Comparison of ENCODE assay signal across 8 cellular contexts in the genomic region with DNA sequence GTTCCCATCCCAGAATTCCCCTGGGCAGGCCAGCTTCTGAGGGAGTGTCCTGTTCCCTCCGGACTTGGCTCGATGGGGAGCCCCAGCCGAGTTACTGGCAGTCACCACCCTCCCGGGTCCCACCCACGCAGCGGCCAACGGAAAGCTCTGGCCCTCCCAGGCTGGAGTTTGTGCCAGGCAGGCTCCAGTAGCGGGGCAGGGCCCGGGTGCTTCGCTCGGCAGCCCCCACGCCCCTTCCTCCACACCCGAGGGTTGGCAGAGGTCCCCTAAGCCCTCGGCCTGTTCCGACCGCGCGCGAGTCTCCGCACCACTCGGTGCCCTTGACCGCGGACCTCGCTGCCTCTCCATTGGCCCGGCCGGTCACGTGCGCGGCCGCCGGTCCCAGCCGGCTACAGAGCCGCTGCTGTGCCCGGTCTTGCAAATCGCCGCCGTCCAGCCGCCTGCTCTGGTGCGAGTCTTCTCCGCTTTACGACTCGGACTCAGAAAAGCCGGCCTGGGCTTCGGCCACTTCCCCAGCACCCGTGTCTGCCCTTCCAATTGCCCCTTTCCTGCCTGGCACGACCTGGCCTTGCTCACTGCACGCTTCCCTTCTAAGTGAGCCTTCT. TPM values are rescaled to one million over a fixed set of nuclear protein-coding genes. Genes with fewer than 3 reads are reported as not detected.
DNase-seq lines count a peak whose midpoint lies in the region; ATAC-seq and TF ChIP-seq lines count a peak whose summit lies in the region.

No MANE protein-coding gene starts in this region.

- no peak overlapping the region for H2BK15ac ChIP-seq in neuronal stem cell (ENCODE audit: low read length)

- peaks cover 4 to 10% of the 10 kb centered on the region in 2 donors for H3K4me1 ChIP-seq in neuronal stem cell (ENCODE audit: control insufficient read depth in 2 of 2, insufficient read depth in 1 of 2, low read depth in 1 of 2, low read length in 2 of 2)

- intact Hi-C loops in Calu3 (cut with micrococcal nuclease; ENCODE audit: unreplicated experiment): no loop called here

- H3K9ac ChIP-seq in neuronal stem cell (ENCODE audit: low read depth, low read length, poor library complexity): peak overlapping the region; percentile 79

- peaks cover 7% of the 10 kb centered on the region for H3K36me3 Mint-ChIP-seq in Calu3 (ENCODE audit: insufficient read depth, unreplicated experiment)
- no peaks in the 10 kb centered on the region for H3K36me3 Mint-ChIP-seq in activated naive CD4-positive, alpha-beta T cell treated with anti-CD3 and anti-CD28 coated beads, Interleukin-2, amount 50 U/mL, for 24 hours

- peak overlapping the region; percentile 73 for H3K4me3 Mint-ChIP-seq in Calu3 (ENCODE audit: low read depth, unreplicated experiment)
- H3K4me3 Mint-ChIP-seq in activated naive CD4-positive, alpha-beta T cell treated with anti-CD3 and anti-CD28 coated beads, Interleukin-2, amount 50 U/mL, for 24 hours: peak overlapping the region; percentile 85

- H3K9me3 ChIP-seq in neuronal stem cell (replicated peaks in 1 of 2; ENCODE audit: control insufficient read depth in 2 of 2, insufficient read depth in 1 of 2, low read depth in 1 of 2, low read length in 2 of 2): no peaks in the 10 kb centered on the region

- no peak overlapping the region for H3K14ac ChIP-seq in neuronal stem cell (ENCODE audit: low read length)

- CTCF ChIA-PET in Calu3 (lab: Charles Lee): no interaction called here

- H2AK5ac ChIP-seq in neuronal stem cell (ENCODE audit: low read depth, low read length): no peak overlapping the region

- peak overlapping the region; percentile 69 for H3K4me2 ChIP-seq in neuronal stem cell (ENCODE audit: insufficient read depth, low read length, poor library complexity, severe bottlenecking)

- no peak overlapping the region for H4K8ac ChIP-seq in neuronal stem cell (ENCODE audit: low read depth, low read length)

- peaks cover 29% of the 10 kb centered on the region for H3K27me3 Mint-ChIP-seq in Calu3 (ENCODE audit: unreplicated experiment)
- H3K27me3 Mint-ChIP-seq in activated naive CD4-positive, alpha-beta T cell treated with anti-CD3 and anti-CD28 coated beads, Interleukin-2, amount 50 U/mL, for 24 hours: no peaks in the 10 kb centered on the region

- H3K79me1 ChIP-seq in neuronal stem cell (ENCODE audit: low read depth, low read length): no peaks in the 10 kb centered on the region

- peak overlapping the region; percentile 83 for H3K18ac ChIP-seq in neuronal stem cell (ENCODE audit: low read length)

- H3K36me3 ChIP-seq in neuronal stem cell (replicated peaks in 1 of 2; ENCODE audit: control insufficient read depth in 2 of 2, insufficient read depth in 2 of 2, low read length in 2 of 2): no peaks in the 10 kb centered on the region

- WGBS in neuronal stem cell (ENCODE audit: extremely low coverage in 2 of 2, insufficient read length in 2 of 2, insufficient replicate concordance in 1 of 2), 2 donors: no CpG with 5 or more reads among the region's 47 CpGs

- peak; percentile 47 for ATAC-seq in GM19452 (IDR thresholded peaks at IDR 0.05; ENCODE audit: unreplicated experiment)

- H2AFZ ChIP-seq in neuronal stem cell (ENCODE audit: low read length): no peak overlapping the region

- peaks cover 8% of the 10 kb centered on the region for H3K4me1 Mint-ChIP-seq in Calu3 (ENCODE audit: low read depth, unreplicated experiment)
- H3K4me1 Mint-ChIP-seq in activated naive CD4-positive, alpha-beta T cell treated with anti-CD3 and anti-CD28 coated beads, Interleukin-2, amount 50 U/mL, for 24 hours: peaks cover 26% of the 10 kb centered on the region

- peak overlapping the region in 1 of 2 donors; percentile 13 for H3K4me3 ChIP-seq in neuronal stem cell (ENCODE audit: low read length in 2 of 2)

- DNase-seq in Calu3: peak; percentile 48
- DNase-seq in HuH-7 (ENCODE audit: low spot score): peak; percentile 68
- DNase-seq in germinal center (ENCODE audit: low spot score): peak; percentile 59
- DNase-seq in neuronal stem cell (ENCODE audit: low spot score): no peak
- no peak for DNase-seq in epidermal melanocyte (ENCODE audit: insufficient read length, low spot score)
- no peak for DNase-seq in NCI-H510A (lab: John Stamatoyannopoulos, UW)

- peaks cover 0 to 8% (median 4%) of the 10 kb centered on the region in 3 experiments for H3K27me3 ChIP-seq in neuronal stem cell (ENCODE audit: control insufficient read depth in 3 of 3, insufficient read depth in 3 of 3, low read depth in 1 of 3, low read length in 3 of 3)

- no peak overlapping the region for H2BK5ac ChIP-seq in neuronal stem cell (ENCODE audit: low read length)

- no peak overlapping the region for H2BK12ac ChIP-seq in neuronal stem cell (ENCODE audit: low read length)

- H3K9me3 Mint-ChIP-seq in Calu3 (ENCODE audit: low read depth, unreplicated experiment): no peaks in the 10 kb centered on the region
- no peaks in the 10 kb centered on the region for H3K9me3 Mint-ChIP-seq in activated naive CD4-positive, alpha-beta T cell treated with anti-CD3 and anti-CD28 coated beads, Interleukin-2, amount 50 U/mL, for 24 hours

- no TSS peak for BruUV-seq in Calu3 (replicated peaks; lab: Mats Ljungman, UMichigan)

- H3K4ac ChIP-seq in neuronal stem cell (ENCODE audit: low read length): no peak overlapping the region

- no peak for TF ChIP-seq CTCF in Calu3 (IDR thresholded peaks at IDR 0.05; ENCODE audit: unreplicated experiment)

- no peak overlapping the region for H3K23ac ChIP-seq in neuronal stem cell (ENCODE audit: low read depth, low read length, poor library complexity)

- H4K91ac ChIP-seq in neuronal stem cell (ENCODE audit: low read depth, low read length, poor library complexity): no peak overlapping the region

- no peak overlapping the region for H2BK120ac ChIP-seq in neuronal stem cell (ENCODE audit: low read depth, low read length)

- H3K27ac ChIP-seq in neuronal stem cell (replicated peaks; ENCODE audit: low read length): no peak overlapping the region

- no peak overlapping the region for H3K27ac Mint-ChIP-seq in Calu3 (ENCODE audit: unreplicated experiment)
- H3K27ac Mint-ChIP-seq in activated naive CD4-positive, alpha-beta T cell treated with anti-CD3 and anti-CD28 coated beads, Interleukin-2, amount 50 U/mL, for 24 hours: no peak overlapping the region

RNA-seq across cellular contexts. Expression of gene MTM1, which starts 20.8 kb away (rescaled TPM):
- 12.7 and 13.2 TPM in 2 replicates for total RNA-seq in Calu3 (2022)
- polyA plus RNA-seq in neuronal stem cell (2013, experiment 1 of 2): 4.0 TPM
- polyA plus RNA-seq in neuronal stem cell (2013, experiment 2 of 2): 3.9 TPM

Comparison
In these comparisons a context has a peak if more than half of its experiments do, and no peak if none do; other contexts are left out.
1. DNase-seq: peak in Calu3 (single experiment), HuH-7 (single experiment) and germinal center (single experiment); none in neuronal stem cell (single experiment), epidermal melanocyte (single experiment) and NCI-H510A (single experiment).